Comparison of ENCODE assay signal across 8 cellular contexts in the genomic region with DNA sequence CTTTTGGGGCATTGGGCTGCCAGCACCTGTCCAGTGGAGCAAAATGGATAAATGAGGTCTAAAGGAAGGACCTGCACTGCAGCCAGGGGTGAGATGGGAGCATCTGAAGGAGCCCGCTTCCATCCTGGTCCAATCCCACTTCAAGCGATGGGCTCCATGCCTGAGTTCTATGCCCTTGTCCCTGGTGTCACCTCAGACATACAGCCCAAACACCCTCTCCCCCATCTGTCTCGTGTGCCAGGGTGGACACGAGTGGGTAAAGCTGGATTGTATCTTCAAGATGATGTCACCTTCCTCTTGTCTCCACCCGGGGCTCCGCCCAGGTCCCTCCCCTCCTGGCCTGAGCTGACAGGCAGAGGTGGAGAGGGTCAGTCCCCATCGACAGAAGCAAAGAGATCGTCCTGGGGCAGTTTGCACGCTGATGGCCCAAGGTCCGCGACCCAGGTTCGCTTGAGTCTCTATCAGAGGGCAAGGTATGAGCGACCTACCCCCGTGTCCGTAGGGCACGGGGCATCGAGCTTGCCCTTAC. TPM values are rescaled to one million over a fixed set of nuclear protein-coding genes. Genes with fewer than 3 reads are reported as not detected.
DNase-seq lines count a peak whose midpoint lies in the region; ATAC-seq and TF ChIP-seq lines count a peak whose summit lies in the region.

No MANE protein-coding gene starts in this region.

- H3K9me3 ChIP-seq in T-helper 17 cell (ENCODE audit: control insufficient read depth, low read length, poor library complexity, severe bottlenecking): no peaks in the 10 kb centered on the region

- H3K4me1 Mint-ChIP-seq in T-helper 17 cell: peaks cover 29% of the 10 kb centered on the region

- H3K4me3 Mint-ChIP-seq in T-helper 17 cell: peak overlapping the region; percentile 94

- TF ChIP-seq CTCF in choroid plexus epithelial cell (conservative IDR thresholded peaks at IDR 0.05; ENCODE audit: low read depth, low read length): no peak

- peak overlapping the region; percentile 92 for H3K4me3 ChIP-seq in choroid plexus epithelial cell (ENCODE audit: low read depth, low read length)

- H3K36me3 Mint-ChIP-seq in T-helper 17 cell (ENCODE audit: low read depth): peaks cover 4% of the 10 kb centered on the region

- ATAC-seq in GM18519 (IDR thresholded peaks at IDR 0.05; ENCODE audit: low FRiP score, unreplicated experiment) (peak; percentile 5), HG03108 (IDR thresholded peaks at IDR 0.05; ENCODE audit: unreplicated experiment) (peak; percentile 7), T-helper 17 cell (peak; percentile 5), left lobe of liver (peak; percentile 61)
- ATAC-seq in stimulated activated naive CD8-positive, alpha-beta T cell treated with anti-CD3 and anti-CD28 coated beads, Interleukin-15, Interleukin-2, amounts not matched to agents 100 U/mL and 50 U/mL, for 24 hours: no peak

- DNase-seq in AG08396 (ENCODE audit: low spot score): peak; percentile 64
- peak in 2 of 3 donors; percentile 24 to 41 for DNase-seq in T-helper 17 cell
- peak; percentile 33 for DNase-seq in choroid plexus epithelial cell (ENCODE audit: low read depth)
- peak; percentile 73 for DNase-seq in left lobe of liver (ENCODE audit: low spot score)
- peak; percentile 68 for DNase-seq in stimulated activated naive CD8-positive, alpha-beta T cell treated with anti-CD3 and anti-CD28 coated beads, Interleukin-15, Interleukin-2, amounts not matched to agents 100 U/mL and 50 U/mL, for 24 hours
- DNase-seq in DMS114 treated with DMSO at 0.1 percent for 48 hours (lab: John Stamatoyannopoulos, UW; ENCODE audit: unreplicated experiment): no peak

- H3K27ac Mint-ChIP-seq in T-helper 17 cell: peak overlapping the region; percentile 93

- no peaks in the 10 kb centered on the region for H3K27me3 Mint-ChIP-seq in T-helper 17 cell

RNA-seq across cellular contexts. Expression of a gene that starts 0.5 kb away (rescaled TPM):
- total RNA-seq in T-helper 17 cell: 10 to 100 TPM; 24.3 to 29.2 TPM
- total RNA-seq in left lobe of liver: 6.4 TPM

RNA-seq across cellular contexts. Expression of a gene that starts 11.6 kb away (rescaled TPM):
- 10 to 100 TPM; 87.5 to 90.3 TPM for total RNA-seq in T-helper 17 cell
- 17.4 TPM for total RNA-seq in left lobe of liver
